Comparison of ENCODE assay signal across 25 cellular contexts in genomic region chr20:19100975-19101374, GRCh38.
"Had no signal": no experiment of that assay in that cellular context is flagged by ENCODE, and none has a peak within 500 bp of the region (broad histone marks: within the 10 kb centered on the region; RNA-seq: fewer than 3 reads in every experiment).

No MANE protein-coding gene starts in this region.

- H3K36me3 Mint-ChIP-seq: memory B cell; naive thymus-derived CD4-positive, alpha-beta T cell; stimulated activated effector memory CD8-positive, alpha-beta T cell treated with anti-CD3 and anti-CD28 coated beads, Interleukin-12 subunit alpha, Interleukin-12 subunit beta, amount 100 ng/mL, for 72 hours; type B pancreatic cell had no signal

- H3K79me2 ChIP-seq: hepatocyte had no signal

- H3K36me3 ChIP-seq: gastrocnemius medialis, heart left ventricle, prostate gland, right atrium auricular region, sigmoid colon, stomach, thyroid gland had no signal

- DNase-seq: cerebellar nuclear complex; dorsolateral prefrontal cortex; effector CD4-positive, alpha-beta T cell; foreskin fibroblast; gastrocnemius medialis; heart left ventricle; kidney; left ventricle myocardium superior; naive thymus-derived CD4-positive, alpha-beta T cell; nucleus accumbens; sigmoid colon; stimulated activated CD4-positive, alpha-beta T cell treated with anti-CD3 and anti-CD28 coated beads, Interleukin-2, amount 100 ng/mL, for 24 hours; stimulated activated CD4-positive, alpha-beta T cell treated with anti-CD3 and anti-CD28 coated beads, Interleukin-4, amount 100 ng/mL, for 24 hours; stimulated activated naive CD4-positive, alpha-beta T cell treated with Interleukin-2 at 50 U/mL for 16 hours; stomach; thyroid gland had no signal

- H3K9me3 Mint-ChIP-seq: memory B cell; nephron; stimulated activated effector memory CD8-positive, alpha-beta T cell treated with anti-CD3 and anti-CD28 coated beads, Interleukin-12 subunit alpha, Interleukin-12 subunit beta, amount 100 ng/mL, for 72 hours; type B pancreatic cell had no signal

- H3K9me3 ChIP-seq: gastrocnemius medialis, heart left ventricle, mucosa of descending colon, prostate gland, right atrium auricular region, sigmoid colon, stomach, thyroid gland had no signal

- H3K27ac Mint-ChIP-seq: memory B cell; naive thymus-derived CD4-positive, alpha-beta T cell; nephron; stimulated activated effector memory CD8-positive, alpha-beta T cell treated with anti-CD3 and anti-CD28 coated beads, Interleukin-12 subunit alpha, Interleukin-12 subunit beta, amount 100 ng/mL, for 72 hours; type B pancreatic cell had no signal

- H3K27me3 Mint-ChIP-seq: memory B cell had no signal

- FAIRE-seq: kidney had no signal

- H3K4me3 ChIP-seq: dorsolateral prefrontal cortex, gastrocnemius medialis, heart left ventricle, hepatocyte, lung, mucosa of descending colon, prostate gland, right atrium auricular region, sigmoid colon, stomach, thyroid gland had no signal

- H3K4me3 Mint-ChIP-seq: memory B cell; naive thymus-derived CD4-positive, alpha-beta T cell; nephron; stimulated activated effector memory CD8-positive, alpha-beta T cell treated with anti-CD3 and anti-CD28 coated beads, Interleukin-12 subunit alpha, Interleukin-12 subunit beta, amount 100 ng/mL, for 72 hours; type B pancreatic cell had no signal

- H3K27ac ChIP-seq: dorsolateral prefrontal cortex, gastrocnemius medialis, heart left ventricle, prostate gland, right atrium auricular region, sigmoid colon, stomach, thyroid gland had no signal

- H3K4me2 ChIP-seq: hepatocyte had no signal

- H2AFZ ChIP-seq: hepatocyte had no signal

- H3K27me3 ChIP-seq: gastrocnemius medialis, heart left ventricle, hepatocyte, right atrium auricular region, sigmoid colon, stomach, thyroid gland had no signal

- H3K4me1 Mint-ChIP-seq: memory B cell; stimulated activated effector memory CD8-positive, alpha-beta T cell treated with anti-CD3 and anti-CD28 coated beads, Interleukin-12 subunit alpha, Interleukin-12 subunit beta, amount 100 ng/mL, for 72 hours had no signal

- ATAC-seq: gastrocnemius medialis; heart left ventricle; left ventricle myocardium superior; naive thymus-derived CD4-positive, alpha-beta T cell; stimulated activated effector memory CD8-positive, alpha-beta T cell treated with anti-CD3 and anti-CD28 coated beads, Interleukin-12 subunit alpha, Interleukin-12 subunit beta, amount 100 ng/mL, for 72 hours had no signal

- H3K4me1 ChIP-seq: gastrocnemius medialis, prostate gland, right atrium auricular region, sigmoid colon, stomach had no signal
